12 cellular contexts compared by ENCODE assay signal in the genomic region with DNA sequence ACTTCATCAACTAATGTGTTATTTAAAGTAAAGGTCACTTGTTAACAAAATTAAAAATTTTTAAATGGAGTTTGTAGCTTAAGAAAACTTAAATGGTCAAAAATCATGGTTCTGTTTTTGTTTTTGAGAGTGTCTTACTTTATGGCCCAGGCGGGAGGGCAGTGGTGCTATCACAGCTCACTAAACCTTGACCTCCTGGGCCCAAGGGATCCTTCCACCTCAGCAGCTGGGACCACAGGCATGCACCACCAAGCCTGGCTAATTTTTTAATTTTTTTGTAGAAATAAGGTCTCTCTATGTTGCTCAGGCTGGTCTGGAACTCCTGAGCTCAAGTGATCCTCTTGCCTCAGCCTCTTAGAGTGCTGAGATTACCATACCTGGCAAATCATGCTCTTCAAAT.
"Had no signal": no experiment of that assay in that cellular context is flagged by ENCODE, and none has a peak within 500 bp of the region (broad histone marks: within the 10 kb centered on the region; RNA-seq: fewer than 3 reads in every experiment).

No MANE protein-coding gene starts in this region.

- H3K9me3 ChIP-seq: body of pancreas, upper lobe of right lung had no signal

- DNase-seq: activated B cell treated with CpG ODN at 0.5 μM for 24 hours; activated CD4-positive, alpha-beta T cell treated with anti-CD3 and anti-CD28 coated beads, Interleukin-2, amount 10 ng/mL, durations not matched to agents 24 days and 14 days; activated naive CD4-positive, alpha-beta T cell treated with anti-CD3 and anti-CD28 coated beads, Interleukin-2, amount 10 ng/mL, durations not matched to agents 7 days and 5 days; body of pancreas; retina; stimulated activated CD4-positive, alpha-beta T cell treated with anti-CD3 and anti-CD28 coated beads, Interleukin-2, amount 100 ng/mL, for 24 hours; stimulated activated naive B cell treated with anti-CD40 and anti-IgM and Interleukin-4, amounts not matched to agents 10 μg/mL and 1 μg/mL and 100 μg/mL, for 72 hours; substantia nigra; T-helper 2 cell; upper lobe of right lung had no signal

- ATAC-seq: body of pancreas; stimulated activated naive B cell treated with anti-CD40 and anti-IgM and Interleukin-4, amounts not matched to agents 10 μg/mL and 1 μg/mL and 100 μg/mL, for 72 hours; upper lobe of right lung had no signal

- H3K4me3 ChIP-seq: body of pancreas, neural progenitor cell, upper lobe of right lung had no signal

- H3K4me1 ChIP-seq: body of pancreas, parathyroid adenoma, upper lobe of right lung had no signal

- H3K9ac ChIP-seq: neural progenitor cell, parathyroid adenoma had no signal

- H3K27me3 ChIP-seq: body of pancreas, neural progenitor cell, upper lobe of right lung had no signal

- H3K4me2 ChIP-seq: neural progenitor cell had no signal

- H3K36me3 ChIP-seq: neural progenitor cell, upper lobe of right lung had no signal

- H2AFZ ChIP-seq: neural progenitor cell, parathyroid adenoma had no signal

- H3K27ac ChIP-seq: body of pancreas, neural progenitor cell, parathyroid adenoma, upper lobe of right lung had no signal
